Comparison of ENCODE assay signal across 8 cellular contexts in the genomic region with DNA sequence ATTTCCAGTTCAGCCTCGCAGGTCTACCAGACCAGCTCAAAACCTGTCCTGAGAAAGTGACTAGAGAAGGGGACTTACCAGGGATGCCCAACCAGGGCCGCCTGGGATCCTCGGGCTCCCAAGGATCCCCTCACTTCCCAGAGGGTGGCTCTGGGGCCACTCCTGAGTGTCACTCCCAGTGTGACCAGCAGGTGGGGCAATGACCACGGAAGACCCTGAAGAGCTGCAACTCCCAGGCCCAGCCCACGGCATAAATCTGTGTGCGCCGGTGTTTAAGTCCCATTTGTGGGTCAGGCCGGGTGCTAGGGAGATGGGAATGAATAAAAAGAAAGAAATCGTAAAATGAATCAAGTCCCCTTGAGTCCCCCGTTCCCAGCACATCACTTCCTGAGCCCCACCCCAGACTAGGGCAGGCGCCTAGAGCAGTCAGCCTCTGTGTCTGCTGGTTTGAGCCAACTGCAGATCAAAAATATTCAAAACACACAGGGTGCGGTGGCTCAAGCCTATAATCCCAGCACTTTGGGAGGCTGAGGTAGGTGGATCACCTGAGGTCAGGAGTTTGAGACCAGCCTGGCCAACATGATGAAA. TPM values are rescaled to one million over a fixed set of nuclear protein-coding genes. Genes with fewer than 3 reads are reported as not detected.
DNase-seq lines count a peak whose midpoint lies in the region; ATAC-seq and TF ChIP-seq lines count a peak whose summit lies in the region.

No MANE protein-coding gene starts in this region.

- peaks cover 78% of the 10 kb centered on the region for H3K27me3 ChIP-seq in KMS-11 (ENCODE audit: insufficient read depth, low read depth)
- no peaks in the 10 kb centered on the region for H3K27me3 ChIP-seq in transverse colon

- no peak overlapping the region for H3K4me2 ChIP-seq in KMS-11

- 0 to 8% methylated on average over 1 to 12 of the region's 12 CpGs for WGBS in transverse colon (ENCODE audit: low coverage in 1 of 2), 2 donors

- H3K79me2 ChIP-seq in KMS-11 (ENCODE audit: insufficient read depth, low read depth), result no peaks in the 10 kb centered on the region

- no peaks in the 10 kb centered on the region for H3K9me3 ChIP-seq in transverse colon

- H3K9me3 Mint-ChIP-seq in activated T-helper 17 cell treated with anti-CD3 and anti-CD28 coated beads, Interleukin-2, amount 50 U/mL, for 72 hours, result no peaks in the 10 kb centered on the region
- H3K9me3 Mint-ChIP-seq in osteocyte (ENCODE audit: unreplicated experiment), result no peaks in the 10 kb centered on the region

- TF ChIP-seq POLR2A in transverse colon (IDR thresholded peaks at IDR 0.05), result no peak

- H2AFZ ChIP-seq in KMS-11 (ENCODE audit: low read depth), result no peak overlapping the region

- H3K27me3 Mint-ChIP-seq in activated T-helper 17 cell treated with anti-CD3 and anti-CD28 coated beads, Interleukin-2, amount 50 U/mL, for 72 hours, result no peaks in the 10 kb centered on the region
- H3K27me3 Mint-ChIP-seq in osteocyte (ENCODE audit: unreplicated experiment), result no peaks in the 10 kb centered on the region

- H3K36me3 Mint-ChIP-seq in activated T-helper 17 cell treated with anti-CD3 and anti-CD28 coated beads, Interleukin-2, amount 50 U/mL, for 72 hours (ENCODE audit: low read depth), result peaks cover 32% of the 10 kb centered on the region
- peaks cover 4% of the 10 kb centered on the region for H3K36me3 Mint-ChIP-seq in osteocyte (ENCODE audit: unreplicated experiment)

- no peaks in the 10 kb centered on the region for H4K20me1 ChIP-seq in KMS-11 (ENCODE audit: insufficient read depth)

- H3K4me1 Mint-ChIP-seq in activated T-helper 17 cell treated with anti-CD3 and anti-CD28 coated beads, Interleukin-2, amount 50 U/mL, for 72 hours, result peaks cover 47% of the 10 kb centered on the region
- H3K4me1 Mint-ChIP-seq in osteocyte (ENCODE audit: unreplicated experiment), result peaks cover 16% of the 10 kb centered on the region

- H3K4me3 Mint-ChIP-seq in activated T-helper 17 cell treated with anti-CD3 and anti-CD28 coated beads, Interleukin-2, amount 50 U/mL, for 72 hours, result peak overlapping the region; percentile 60
- no peak overlapping the region for H3K4me3 Mint-ChIP-seq in osteocyte (ENCODE audit: unreplicated experiment)

- TF ChIP-seq CTCF in KMS-11 (conservative IDR thresholded peaks at IDR 0.05; ENCODE audit: low read depth, low read length) (peak; percentile 94), RWPE1 (conservative IDR thresholded peaks at IDR 0.05; ENCODE audit: low read depth) (peak; percentile 90), foreskin fibroblast (IDR thresholded peaks at IDR 0.05; ENCODE audit: low read depth, low read length) (peak; percentile 84), osteocyte (IDR thresholded peaks at IDR 0.05) (peak; percentile 92), transverse colon (IDR thresholded peaks at IDR 0.05) (peak; percentile 86 to 91 (median 89))

- in situ Hi-C loops in transverse colon (cut with MboI; ENCODE audit: low pct_ligation_motif_present in 1 of 4, low pct_unique_long_range_greater_than_20kb in 1 of 4, low sequenced_read_pairs in 3 of 4), result loop anchor here in 1 of 4 donors (5.0 kb wide), 1 partner anchor 48 kb away; the partner anchor contains the start of gene DACT3

- ATAC-seq in activated T-helper 17 cell treated with anti-CD3 and anti-CD28 coated beads, Interleukin-2, amount 50 U/mL, for 72 hours (replicated peaks), result peak; percentile 50
- ATAC-seq in GM18511 (IDR thresholded peaks at IDR 0.05; ENCODE audit: unreplicated experiment), result no peak

- no peak overlapping the region for H3K9ac ChIP-seq in KMS-11

- peak; percentile 88 for DNase-seq in ELF-1 (ENCODE audit: low read depth, low spot score)
- peak; percentile 82 for DNase-seq in RWPE1 (ENCODE audit: low spot score)
- peak; percentile 67 to 90 for DNase-seq in foreskin fibroblast
- DNase-seq in osteocyte (ENCODE audit: extremely low spot score, unreplicated experiment), result peak; percentile 94
- DNase-seq in transverse colon, result peak; percentile 88

- CTCF ChIA-PET in RWPE1 (lab: Yijun Ruan, JAX), result interaction anchor here (0.5 to 1.3 kb wide), 21 partner anchors 8 to 254 kb away, joined by 3 to 8 read pairs (median 3); partner anchors contain the start of genes DACT3 and PTGIR

- H3K36me3 ChIP-seq in KMS-11 (ENCODE audit: insufficient read depth), result no peaks in the 10 kb centered on the region; the same call in 1 of the 2 replicates
- peaks cover 0 to 8% (median 3%) of the 10 kb centered on the region in 4 donors for H3K36me3 ChIP-seq in transverse colon

- H3K4me3 ChIP-seq in KMS-11 (IDR thresholded peaks at IDR 0.05; ENCODE audit: insufficient read depth, low read depth, low read length) (no peak overlapping the region), foreskin fibroblast (ENCODE audit: low read depth in 1 of 2, low read length in 2 of 2) (no peak overlapping the region), transverse colon (no peak overlapping the region)

- H3K4me1 ChIP-seq in KMS-11 (ENCODE audit: low read depth, poor library complexity, severe bottlenecking) (peaks cover 33% of the 10 kb centered on the region), transverse colon (peaks cover 0 to 42% (median 4%) of the 10 kb centered on the region in 4 donors)

- no peak for TF ChIP-seq EP300 in transverse colon (IDR thresholded peaks at IDR 0.05; ENCODE audit: low read depth)

- peak overlapping the region; percentile 79 for H3K27ac Mint-ChIP-seq in activated T-helper 17 cell treated with anti-CD3 and anti-CD28 coated beads, Interleukin-2, amount 50 U/mL, for 72 hours
- H3K27ac Mint-ChIP-seq in osteocyte (ENCODE audit: unreplicated experiment), result no peak overlapping the region

- intact Hi-C loops in transverse colon (cut with DNase I; ENCODE audit: low total_unique reads), result loop anchor here (2.0 kb wide), 1 partner anchor 49 kb away; no protein-coding TSS in a partner anchor

- H3K27ac ChIP-seq in KMS-11 (no peak overlapping the region), RWPE1 (no peak overlapping the region), transverse colon (no peak overlapping the region)

- POLR2A ChIA-PET in RWPE1 (lab: Yijun Ruan, JAX; ENCODE audit: low non-redundant PET), result no interaction called here

RNA-seq across cellular contexts. Expression of gene PTGIR, which starts 10.7 kb away (rescaled TPM):
- total RNA-seq in activated T-helper 17 cell treated with anti-CD3 and anti-CD28 coated beads, Interleukin-2, amount 50 U/mL, for 72 hours, result 10 to 100 TPM in 1 of 2 donors, 1 to 10 TPM in 1; 1.3 to 12.9 TPM
- 0.31 and 0.38 TPM in 2 replicates for total RNA-seq in osteocyte
- total RNA-seq in transverse colon, result 1 to 10 TPM in 2 of 4 donors, under 1 TPM in 1, not detected in 1; 0.55 to 2.4 (median 2.2) TPM

RNA-seq across cellular contexts. Expression of gene CALM3, which starts 13.1 kb away (rescaled TPM):
- 100 to 1,000 TPM; 313 to 323 TPM for total RNA-seq in activated T-helper 17 cell treated with anti-CD3 and anti-CD28 coated beads, Interleukin-2, amount 50 U/mL, for 72 hours
- 167 and 168 TPM in 2 replicates for total RNA-seq in osteocyte
- total RNA-seq in transverse colon, result 100 to 1,000 TPM; 160 to 923 (median 194) TPM

RNA-seq across cellular contexts. Expression of gene GNG8, which starts 21.8 kb away (rescaled TPM):
- 1 to 10 TPM in 1 of 2 donors, not detected in 1; 9.6 TPM for total RNA-seq in activated T-helper 17 cell treated with anti-CD3 and anti-CD28 coated beads, Interleukin-2, amount 50 U/mL, for 72 hours
- total RNA-seq in osteocyte (not detected in 2 replicates), transverse colon (not detected)

RNA-seq across cellular contexts. Expression of gene DACT3, which starts 46.8 kb away (rescaled TPM):
- total RNA-seq in activated T-helper 17 cell treated with anti-CD3 and anti-CD28 coated beads, Interleukin-2, amount 50 U/mL, for 72 hours, result 1 to 10 TPM in 1 of 2 donors, under 1 TPM in 1; 0.09 to 5.4 TPM
- total RNA-seq in osteocyte (11.2 and 11.5 TPM in 2 replicates), transverse colon (10 to 100 TPM in 1 of 4 donors, 1 to 10 TPM in 3; 5.3 to 27.1 (median 7.5) TPM)
